Comparison of ENCODE assay signal across 8 cellular contexts in the genomic region with DNA sequence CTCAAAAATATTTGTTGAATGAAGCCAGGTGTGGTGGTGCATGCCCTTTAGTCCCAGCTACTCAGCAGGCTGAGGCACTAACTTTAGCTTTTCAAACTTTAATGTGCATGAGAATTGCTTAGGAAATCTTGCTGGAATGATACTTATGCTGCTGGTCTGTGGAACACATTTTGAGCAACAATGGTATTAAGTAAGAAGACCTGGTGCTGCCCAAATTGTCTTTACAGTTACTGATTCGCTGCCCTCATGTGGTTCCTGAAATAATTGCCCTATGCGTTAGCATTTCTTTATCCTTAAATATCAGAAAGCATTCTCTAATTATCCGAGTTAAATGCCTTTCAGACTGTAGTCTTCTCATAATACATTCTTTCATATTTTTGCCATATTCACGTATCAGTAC.
DNase-seq lines count a peak whose midpoint lies in the region; ATAC-seq and TF ChIP-seq lines count a peak whose summit lies in the region.

No MANE protein-coding gene starts in this region.

- intact Hi-C loops in left ventricle myocardium superior (cut with micrococcal nuclease): no loop called here

- ATAC-seq in left ventricle myocardium superior (peak; percentile 39), HG02623 (IDR thresholded peaks at IDR 0.05; ENCODE audit: unreplicated experiment) (no peak), GM21528 (IDR thresholded peaks at IDR 0.05; ENCODE audit: low FRiP score, unreplicated experiment) (no peak)

- H3K27me3 ChIP-seq in SJCRH30: no peaks in the 10 kb centered on the region

- no peaks in the 10 kb centered on the region for H3K36me3 ChIP-seq in SJCRH30

- H3K4me3 ChIP-seq in AG09309 (ENCODE audit: control insufficient read depth, low read depth, low read length) (no peak overlapping the region), HFF-Myc (replicated peaks; ENCODE audit: low read depth, low read length) (no peak overlapping the region), SJCRH30 (no peak overlapping the region)

- DNase-seq in AG09309 (ENCODE audit: low read depth) (peak; percentile 48), HFF-Myc (ENCODE audit: extremely low read depth, low read depth) (peak; percentile 4), SJCRH30 (peak; percentile 3 to 20), left ventricle myocardium superior (no peak), NCI-H774 (lab: John Stamatoyannopoulos, UW) (no peak), NCI-H1930 (lab: John Stamatoyannopoulos, UW) (no peak)

- H3K27ac ChIP-seq in SJCRH30: no peak overlapping the region

- TF ChIP-seq CTCF in AG09309 (IDR thresholded peaks at IDR 0.05; ENCODE audit: control insufficient read depth, insufficient read depth, low read depth, low read length, missing control alignments): no peak
- TF ChIP-seq CTCF in HFF-Myc (IDR thresholded peaks at IDR 0.05; ENCODE audit: low read depth, low read length, missing control alignments): no peak

- H3K9me3 ChIP-seq in SJCRH30 (replicated peaks): no peaks in the 10 kb centered on the region

- H3K4me1 ChIP-seq in SJCRH30: peaks cover 13% of the 10 kb centered on the region

Comparison
In these comparisons a context has a peak if more than half of its experiments do, and no peak if none do; other contexts are left out.
1. DNase-seq: peak in AG09309 (single experiment), HFF-Myc (single experiment) and SJCRH30 (2 of 2); none in left ventricle myocardium superior (single experiment), NCI-H774 (single experiment) and NCI-H1930 (0 of 2).